ENCODE assay signal across 6 cellular contexts in the genomic region with DNA sequence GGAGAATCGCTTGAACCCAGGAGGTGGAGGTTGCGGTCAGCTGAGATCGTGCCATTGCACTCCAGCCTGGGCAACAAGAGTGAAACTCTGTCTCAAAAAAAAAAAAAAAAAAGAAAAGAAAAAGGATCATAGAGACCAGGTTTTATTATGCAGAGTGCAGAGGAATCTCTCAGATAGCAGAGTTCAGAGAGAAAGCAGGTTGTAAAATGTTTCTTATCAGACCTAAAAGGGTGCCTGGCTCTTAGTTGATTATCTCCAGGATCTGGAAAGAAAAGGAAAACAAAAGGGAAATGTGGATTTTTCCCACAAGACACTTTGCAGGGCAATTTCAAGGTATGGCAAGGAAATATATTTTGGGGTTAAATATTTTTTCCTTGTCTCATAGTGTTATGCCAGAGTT. TPM values are rescaled to one million over a fixed set of nuclear protein-coding genes. Genes with fewer than 3 reads are reported as not detected.
DNase-seq lines count a peak whose midpoint lies in the region; ATAC-seq, FAIRE-seq and TF ChIP-seq lines count a peak whose summit lies in the region.
"Not testable (repeated sequence)": the region's sequence is repeated elsewhere in the genome, so short reads cannot be mapped to it uniquely, and the experiment has no call there.

No MANE protein-coding gene starts in this region.

- not testable (repeated sequence) for H2BK5ac ChIP-seq in trophoblast cell (ENCODE audit: low read depth, low read length, poor library complexity)

- not testable (repeated sequence) for H3K14ac ChIP-seq in trophoblast cell (ENCODE audit: low read length)

- DNase-seq in Calu3; K562 (ENCODE audit: extremely low read depth in 1 of 4, low spot score in 3 of 4); left colon; mesothelial cell of epicardium (ENCODE audit: low spot score in 2 of 2, unreplicated experiment in 2 of 2); trophoblast cell: not testable (repeated sequence)
- DNase-seq in OCI-M1 (lab: John Stamatoyannopoulos, UW): peak; percentile 8

- H3K4me1 Mint-ChIP-seq in Calu3 (ENCODE audit: low read depth, unreplicated experiment) (peaks cover 56% of the 10 kb centered on the region), mesothelial cell of epicardium (peaks cover 32% of the 10 kb centered on the region)

- TF ChIP-seq POLR2A in K562 (conservative IDR thresholded peaks at IDR 0.05): not testable (repeated sequence)

- H3K27me3 ChIP-seq in K562 (ENCODE audit: control insufficient read depth in 2 of 2, insufficient read depth in 2 of 2, low read length in 2 of 2); trophoblast cell (ENCODE audit: insufficient read depth, low read length): not testable (repeated sequence)

- not testable (repeated sequence) for H2AK5ac ChIP-seq in trophoblast cell (ENCODE audit: low read length)

- not testable (repeated sequence) for H3K9me3 ChIP-seq in K562 (replicated peaks; ENCODE audit: control insufficient read depth, insufficient read depth, low read depth, low read length); trophoblast cell (ENCODE audit: insufficient read depth, low read depth, low read length)

- H3K9me1 ChIP-seq in K562 (ENCODE audit: control insufficient read depth, insufficient read depth, low read length): not testable (repeated sequence)

- not testable (repeated sequence) for H3K79me2 ChIP-seq in K562 (ENCODE audit: control insufficient read depth, insufficient read depth, low read length); trophoblast cell (ENCODE audit: control insufficient read depth, insufficient read depth, low read length, poor library complexity)

- in situ Hi-C loops in K562 (cut with MboI): not testable (repeated sequence)

- not testable (repeated sequence) for TF ChIP-seq RAD21 in K562 (CRISPR knock-in tag; conservative IDR thresholded peaks at IDR 0.05 in 1 of 2, IDR thresholded peaks at IDR 0.05 in 1 of 2)

- H2BK12ac ChIP-seq in trophoblast cell (ENCODE audit: low read length): not testable (repeated sequence)

- not testable (repeated sequence) for H3K4ac ChIP-seq in trophoblast cell (ENCODE audit: low read depth, low read length)

- ATAC-seq in K562: not testable (repeated sequence)
- peak; percentile 60 for ATAC-seq in left colon

- H3K36me3 Mint-ChIP-seq in Calu3 (ENCODE audit: insufficient read depth, unreplicated experiment); mesothelial cell of epicardium: not testable (repeated sequence)

- H3K9ac ChIP-seq in K562 (ENCODE audit: insufficient read depth in 1 of 2, low read depth in 2 of 2, low read length in 2 of 2); trophoblast cell (ENCODE audit: low read length): not testable (repeated sequence)

- not testable (repeated sequence) for H3K4me3 ChIP-seq in K562; trophoblast cell (ENCODE audit: low read depth, low read length)

- not testable (repeated sequence) for H3K18ac ChIP-seq in trophoblast cell (ENCODE audit: low read length)

- H3K27ac Mint-ChIP-seq in Calu3 (ENCODE audit: unreplicated experiment) (peak overlapping the region; percentile 24), mesothelial cell of epicardium (peak overlapping the region; percentile 72)

- H3K27me3 Mint-ChIP-seq in Calu3 (ENCODE audit: unreplicated experiment): peaks cover 28% of the 10 kb centered on the region
- not testable (repeated sequence) for H3K27me3 Mint-ChIP-seq in mesothelial cell of epicardium (ENCODE audit: low read depth)

- H4K8ac ChIP-seq in trophoblast cell (ENCODE audit: low read depth, low read length): not testable (repeated sequence)

- H3K79me1 ChIP-seq in trophoblast cell (ENCODE audit: low read length): peaks cover 13% of the 10 kb centered on the region

- H4K12ac ChIP-seq in trophoblast cell (ENCODE audit: low read depth, low read length): not testable (repeated sequence)

- not testable (repeated sequence) for H2AFZ ChIP-seq in K562 (ENCODE audit: low read depth, low read length); trophoblast cell (ENCODE audit: insufficient read depth, low read length, poor library complexity)

- H4K91ac ChIP-seq in trophoblast cell (ENCODE audit: low read depth, low read length): not testable (repeated sequence)

- WGBS in K562 (ENCODE audit: insufficient coverage, low coverage, missing lambda C conversion rate): no CpG with 5 or more reads among the region's 3 CpGs
- WGBS in trophoblast cell (ENCODE audit: extremely low coverage, insufficient coverage, insufficient read length): no CpG with 5 or more reads among the region's 3 CpGs

- not testable (repeated sequence) for H3K23ac ChIP-seq in trophoblast cell (ENCODE audit: low read length)

- CTCF ChIA-PET in Calu3 (lab: Charles Lee): interaction anchor here (1.1 kb wide), 1 partner anchor 12 kb away, joined by 8 read pairs; no protein-coding TSS in a partner anchor
- CTCF ChIA-PET in K562 (lab: Yijun Ruan, JAX; ENCODE audit: low intra/inter-chr PET ratio): not testable (repeated sequence)

- not testable (repeated sequence) for H3K27ac ChIP-seq in K562 (ENCODE audit: extremely low read depth, low read depth, low read length)
- peak overlapping the region; percentile 81 for H3K27ac ChIP-seq in trophoblast cell (ENCODE audit: low read depth, low read length)

- TF ChIP-seq EP300 in K562 (IDR thresholded peaks at IDR 0.05; ENCODE audit: low read length): not testable (repeated sequence)

- not testable (repeated sequence) for H4K20me1 ChIP-seq in K562 (replicated peaks; ENCODE audit: control insufficient read depth, insufficient read depth, low read length)

- not testable (repeated sequence) for H3K4me3 Mint-ChIP-seq in Calu3 (ENCODE audit: low read depth, unreplicated experiment); mesothelial cell of epicardium

- H3K9me3 Mint-ChIP-seq in Calu3 (ENCODE audit: low read depth, unreplicated experiment); mesothelial cell of epicardium: not testable (repeated sequence)

- not testable (repeated sequence) for H3K4me1 ChIP-seq in K562 (replicated peaks in 1 of 2; ENCODE audit: control insufficient read depth in 2 of 2, insufficient read depth in 2 of 2, low read length in 2 of 2); trophoblast cell (ENCODE audit: control insufficient read depth in 1 of 2, insufficient read depth in 2 of 2, low read length in 2 of 2)

- intact Hi-C loops in Calu3 (cut with micrococcal nuclease; ENCODE audit: unreplicated experiment): not testable (repeated sequence)
- intact Hi-C loops in K562 (cut with micrococcal nuclease) (loop anchor here (5.0 kb wide), 1 partner anchor 43 kb away; no protein-coding TSS in a partner anchor), left colon (cut with DNase I, micrococcal nuclease) (loop anchor here (10.0 kb wide), 2 partner anchors 110 to 190 kb away; a partner anchor contains a TSS)

- not testable (repeated sequence) for H3K36me3 ChIP-seq in K562 (ENCODE audit: control insufficient read depth, insufficient read depth, low read length); trophoblast cell (ENCODE audit: control insufficient read depth in 1 of 2, insufficient read depth in 2 of 2, low read length in 2 of 2)

- FAIRE-seq in K562 (lab: Jason Lieb, UNC): not testable (repeated sequence)

- not testable (repeated sequence) for H2BK120ac ChIP-seq in trophoblast cell (ENCODE audit: insufficient read depth, low read length, poor library complexity)

- POLR2A ChIA-PET in K562 (lab: Yijun Ruan, JAX): not testable (repeated sequence)

- not testable (repeated sequence) for H3K4me2 ChIP-seq in K562 (ENCODE audit: insufficient read depth, low read length); trophoblast cell (ENCODE audit: low read length)

- not testable (repeated sequence) for TF ChIP-seq CTCF in Calu3 (IDR thresholded peaks at IDR 0.05; ENCODE audit: unreplicated experiment); K562 (IDR thresholded peaks at IDR 0.05 in 2 of 3, conservative IDR thresholded peaks at IDR 0.05 in 1 of 3; ENCODE audit: insufficient read depth in 2 of 3, low read depth in 1 of 3, low read length in 3 of 3); mesothelial cell of epicardium (IDR thresholded peaks at IDR 0.05; ENCODE audit: unreplicated experiment)

- not testable (repeated sequence) for BruUV-seq in Calu3 (replicated peaks; lab: Mats Ljungman, UMichigan); K562 (replicated peaks; lab: Mats Ljungman, UMichigan)

TF ChIP-seq in K562, 482 proteins besides CTCF, POLR2A, EP300 and RAD21 (continues in another document):
- TF ChIP-seq FOXM1 (IDR thresholded peaks at IDR 0.05; ENCODE audit: low read depth) (0 out of 2 replicates have a peak, but pooled peaks have one; percentile 17), ARID1B (IDR thresholded peaks at IDR 0.05) (peak; percentile 58), CBFA2T3 (IDR thresholded peaks at IDR 0.05) (peak; percentile 48)
- TF ChIP-seq FOXM1 (CRISPR knock-in tag; IDR thresholded peaks at IDR 0.05; ENCODE audit: low read depth): not testable (repeated sequence)

RNA-seq across cellular contexts. Expression of a gene that starts 33.2 kb away (rescaled TPM):
- 10.6 and 10.7 TPM in 2 replicates for total RNA-seq in Calu3 (2022)
- 7.9 and 26.9 TPM in 2 replicates for total RNA-seq in K562 (2011; cell fraction: chromatin; rRNA removed; ENCODE audit: low replicate concordance)
- total RNA-seq in K562 (2011; cell fraction: nucleolus; rRNA removed): 3.9 and 4.0 TPM in 2 replicates
- total RNA-seq in K562 (2011; cell fraction: nucleoplasm; rRNA removed): 9.6 and 11.8 TPM in 2 replicates
- 4.3 and 5.3 TPM in 2 replicates for total RNA-seq in K562 (2014; rRNA removed)
- total RNA-seq in K562 (2014; rRNA removed; fragmentation: Illumina TruSeq; extraction: Trizol): 11.5 and 12.6 TPM in 2 replicates
- total RNA-seq in K562 (2015; rRNA removed; fragmentation: Illumina TruSeq; extraction: Trizol): 8.9 and 10.2 TPM in 2 replicates
- 9.2 and 9.3 TPM in 2 replicates for total RNA-seq in K562 (2021)
- 3.0 and 4.4 TPM in 2 replicates for polyA plus RNA-seq in K562 (2011; rRNA removed)
- 0.85 and 1.6 TPM in 2 replicates for polyA plus RNA-seq in K562 (2011; cell fraction: cytosol; rRNA removed)
- polyA plus RNA-seq in K562 (2011; cell fraction: nucleus; rRNA removed): 1.4 and 2.2 TPM in 2 replicates
- polyA plus RNA-seq in K562 (2012): 4.2 and 4.4 TPM in 2 replicates
- 6.6 and 7.9 TPM in 2 replicates for polyA plus RNA-seq in K562 (2014; fragmentation: Illumina TruSeq; extraction: Trizol)
- 1 to 10 TPM; 1.3 to 2.2 TPM for polyA plus RNA-seq in K562 (2014; fragmentation: Nextera tagmentation; extraction: Ambion mirVana)
- 3.7 and 4.5 TPM in 2 replicates for polyA plus RNA-seq in K562 (2014; rRNA removed)
- 8.4 and 9.4 TPM in 2 replicates for polyA minus RNA-seq in K562 (2011; rRNA and poly(A)+ RNA removed)
- polyA minus RNA-seq in K562 (2011; cell fraction: cytosol; rRNA and poly(A)+ RNA removed): 2.5 and 3.6 TPM in 2 replicates
- 3.5 and 5.8 TPM in 2 replicates for polyA minus RNA-seq in K562 (2011; cell fraction: nucleus; rRNA and poly(A)+ RNA removed)
- 10 to 100 TPM in 1 of 2 donors, 1 to 10 TPM in 1; 9.9 to 10.7 TPM for total RNA-seq in left colon
- total RNA-seq in mesothelial cell of epicardium: 8.6 to 10.0 TPM (median 9.7 TPM) in 3 replicates
- 5.0 and 5.4 TPM in 2 replicates for polyA plus RNA-seq in trophoblast cell (2013)
